Comparison of ENCODE assay signal across 10 cellular contexts in the genomic region with DNA sequence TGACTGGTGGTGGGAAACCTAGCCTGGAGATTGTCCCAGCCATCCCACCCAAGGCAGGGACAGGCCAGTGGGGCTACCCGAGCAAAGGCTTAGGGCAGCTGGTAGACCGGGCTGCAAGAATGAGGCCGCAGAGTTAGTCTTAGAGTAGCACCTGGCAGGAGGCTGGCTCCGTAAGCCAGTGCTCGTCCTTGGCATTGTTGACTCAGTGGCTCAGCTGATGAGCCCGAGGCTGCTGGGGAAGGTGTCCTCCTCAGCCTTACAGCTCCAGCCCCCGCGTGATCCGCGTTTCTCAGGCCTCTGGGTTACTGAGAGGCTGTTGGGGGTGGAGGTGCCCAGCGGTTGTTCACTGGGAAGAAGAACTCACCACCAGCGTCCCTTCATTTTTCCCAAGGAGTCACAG. TPM values are rescaled to one million over a fixed set of nuclear protein-coding genes. Genes with fewer than 3 reads are reported as not detected.
DNase-seq lines count a peak whose midpoint lies in the region; ATAC-seq and TF ChIP-seq lines count a peak whose summit lies in the region.
"Had no signal": no experiment of that assay in that cellular context is flagged by ENCODE, and none has a peak within 500 bp of the region (broad histone marks: within the 10 kb centered on the region; RNA-seq: fewer than 3 reads in every experiment).

No MANE protein-coding gene starts in this region.

- no peaks in the 10 kb centered on the region for H3K9me3 Mint-ChIP-seq in naive thymus-derived CD4-positive, alpha-beta T cell
- H3K9me3 Mint-ChIP-seq: T-helper 2 cell treated with Interferon-gamma antibody and Interleukin-4, amounts not matched to agents 5 μg/mL and 100 μg/mL, for 36 hours had no signal

- peaks cover 97% of the 10 kb centered on the region for H3K79me2 ChIP-seq in DOHH2 (ENCODE audit: control insufficient read depth, low read length)

- no peaks in the 10 kb centered on the region for H3F3A ChIP-seq in DOHH2 (ENCODE audit: control insufficient read depth, insufficient read depth)

- H3K36me3 Mint-ChIP-seq in naive thymus-derived CD4-positive, alpha-beta T cell, result peaks cover 0 to 3% (median 0%) of the 10 kb centered on the region in 5 donors

- H3K4me1 ChIP-seq in DOHH2 (ENCODE audit: control insufficient read depth, low read length), result peaks cover 62% of the 10 kb centered on the region
- H3K4me1 ChIP-seq in naive thymus-derived CD4-positive, alpha-beta T cell (ENCODE audit: control insufficient read depth in 2 of 2, insufficient read depth in 2 of 2, low read length in 2 of 2), result peaks cover 9 to 42% of the 10 kb centered on the region in 2 donors

- no peaks in the 10 kb centered on the region for H3K27me3 ChIP-seq in DOHH2 (ENCODE audit: control insufficient read depth, low read length)
- no peaks in the 10 kb centered on the region for H3K27me3 ChIP-seq in WERI-Rb-1 (ENCODE audit: insufficient read depth, low read depth, severe bottlenecking)
- no peaks in the 10 kb centered on the region for H3K27me3 ChIP-seq in naive thymus-derived CD4-positive, alpha-beta T cell (ENCODE audit: control insufficient read depth in 2 of 2, insufficient read depth in 2 of 2, low read length in 2 of 2)

- H3K4me2 ChIP-seq in DOHH2 (ENCODE audit: low read length), result peak overlapping the region; percentile 56

- ATAC-seq in naive thymus-derived CD4-positive, alpha-beta T cell, result no peak
- ATAC-seq in GM21576 (IDR thresholded peaks at IDR 0.05; ENCODE audit: unreplicated experiment) (no peak), HG03039 (IDR thresholded peaks at IDR 0.05; ENCODE audit: unreplicated experiment) (no peak)

- H3K9me2 ChIP-seq in DOHH2 (replicated peaks; ENCODE audit: control insufficient read depth, low read length), result no peaks in the 10 kb centered on the region

- no peaks in the 10 kb centered on the region for H3K27me3 Mint-ChIP-seq in naive thymus-derived CD4-positive, alpha-beta T cell

- CTCF ChIA-PET in naive thymus-derived CD4-positive, alpha-beta T cell (lab: Charles Lee), result interaction anchor here (1.2 to 1.5 kb wide), 2 partner anchors 9 to 69 kb away, joined by 3 to 6 read pairs; no protein-coding TSS in a partner anchor

- no peak overlapping the region for H3K4me3 ChIP-seq in DOHH2 (ENCODE audit: low read length)
- H3K4me3 ChIP-seq in WERI-Rb-1 (ENCODE audit: low read depth, low read length), result no peak overlapping the region
- H3K4me3 ChIP-seq in naive thymus-derived CD4-positive, alpha-beta T cell (ENCODE audit: low read length), result no peak overlapping the region

- peak overlapping the region in 5 of 9 donors; percentile 43 to 88 (median 67) for H3K27ac Mint-ChIP-seq in naive thymus-derived CD4-positive, alpha-beta T cell

- DNase-seq in NCI-H2107 treated with DMSO at 0.1 percent for 48 hours (lab: John Stamatoyannopoulos, UW; ENCODE audit: unreplicated experiment), result peak; percentile 28
- no peak for DNase-seq in NCI-H2107 (lab: John Stamatoyannopoulos, UW)
- no peak for DNase-seq in WERI-Rb-1
- DNase-seq in naive thymus-derived CD4-positive, alpha-beta T cell, result no peak
- no peak for DNase-seq in UCSD-AML1 (lab: John Stamatoyannopoulos, UW; ENCODE audit: unreplicated experiment)

- H3K27ac ChIP-seq in DOHH2 (ENCODE audit: low read depth, low read length), result no peak overlapping the region
- peak overlapping the region; percentile 45; the same call in 1 of the 2 replicates for H3K27ac ChIP-seq in WERI-Rb-1
- no peak overlapping the region for H3K27ac ChIP-seq in naive thymus-derived CD4-positive, alpha-beta T cell (ENCODE audit: low read depth, low read length)

- TF ChIP-seq CTCF in DOHH2 (IDR thresholded peaks at IDR 0.05; ENCODE audit: low read depth, low read length, poor library complexity, severe bottlenecking), result no peak
- no peak for TF ChIP-seq CTCF in WERI-Rb-1 (IDR thresholded peaks at IDR 0.05; ENCODE audit: low read depth, low read length)

- H3K36me3 ChIP-seq in DOHH2 (ENCODE audit: control insufficient read depth, low read length) (no peaks in the 10 kb centered on the region), WERI-Rb-1 (no peaks in the 10 kb centered on the region; the same call in none of the 2 replicates)
- H3K36me3 ChIP-seq in naive thymus-derived CD4-positive, alpha-beta T cell (ENCODE audit: control insufficient read depth in 2 of 3, insufficient read depth in 3 of 3, low read length in 3 of 3), result no peaks in the 10 kb centered on the region

- H3K9me3 ChIP-seq in DOHH2 (ENCODE audit: control insufficient read depth, insufficient read depth, low read length) (no peaks in the 10 kb centered on the region), WERI-Rb-1 (ENCODE audit: severe bottlenecking) (no peaks in the 10 kb centered on the region)
- no peaks in the 10 kb centered on the region for H3K9me3 ChIP-seq in naive thymus-derived CD4-positive, alpha-beta T cell (ENCODE audit: control insufficient read depth in 2 of 3, low read length in 3 of 3)

- H3K4me1 Mint-ChIP-seq in naive thymus-derived CD4-positive, alpha-beta T cell, result peaks cover 30 to 88% (median 63%) of the 10 kb centered on the region in 7 donors

- peaks cover 26% of the 10 kb centered on the region; the same call in 1 of the 2 replicates for H4K20me1 ChIP-seq in DOHH2 (ENCODE audit: control insufficient read depth, insufficient read depth, low read depth, low read length)

- peak overlapping the region in 9 of 10 donors; percentile 47 to 85 (median 80) for H3K4me3 Mint-ChIP-seq in naive thymus-derived CD4-positive, alpha-beta T cell

- POLR2A ChIA-PET in naive thymus-derived CD4-positive, alpha-beta T cell (lab: Charles Lee), result interaction anchor here (0.5 to 1.1 kb wide), 3 partner anchors 14 to 903 kb away, joined by 3 to 4 read pairs (median 3); no protein-coding TSS in a partner anchor

- intact Hi-C loops in naive thymus-derived CD4-positive, alpha-beta T cell (cut with micrococcal nuclease), result loop anchor here in 1 of 2 donors (1.0 kb wide), 1 partner anchor 14 kb away; no protein-coding TSS in a partner anchor

RNA-seq across cellular contexts. Expression of a gene that starts 24.7 kb away (rescaled TPM):
- total RNA-seq in naive thymus-derived CD4-positive, alpha-beta T cell, result 10 to 100 TPM; 20.0 to 28.3 (median 21.9) TPM
- polyA plus RNA-seq in naive thymus-derived CD4-positive, alpha-beta T cell, result 1 to 10 TPM; 1.4 to 1.5 TPM

RNA-seq across cellular contexts. Expression of a gene that starts 38.6 kb away (rescaled TPM):
- total RNA-seq in naive thymus-derived CD4-positive, alpha-beta T cell, result 10 to 100 TPM in 4 of 5 experiments, 1 to 10 TPM in 1; 4.9 to 31.6 (median 16.6) TPM
- polyA plus RNA-seq in naive thymus-derived CD4-positive, alpha-beta T cell, result 10 to 100 TPM; 46.3 to 65.5 TPM

RNA-seq across cellular contexts. Expression of a gene that starts 41.4 kb away (rescaled TPM):
- total RNA-seq in naive thymus-derived CD4-positive, alpha-beta T cell, result 1 to 10 TPM in 3 of 5 experiments, under 1 TPM in 2; 0.57 to 3.6 (median 2.2) TPM
- 1 to 10 TPM; 1.1 to 1.2 TPM for polyA plus RNA-seq in naive thymus-derived CD4-positive, alpha-beta T cell

RNA-seq across cellular contexts. Expression of a gene that starts 43.1 kb away (rescaled TPM):
- 1 to 10 TPM in 1 of 5 experiments, under 1 TPM in 4; 0.07 to 1.2 (median 0.73) TPM for total RNA-seq in naive thymus-derived CD4-positive, alpha-beta T cell
- polyA plus RNA-seq in naive thymus-derived CD4-positive, alpha-beta T cell, result under 1 TPM; 0.41 to 0.60 TPM
- total RNA-seq: liver had no signal
- polyA plus RNA-seq: liver had no signal
